ENCODE assay signal across 8 cellular contexts in the genomic region with DNA sequence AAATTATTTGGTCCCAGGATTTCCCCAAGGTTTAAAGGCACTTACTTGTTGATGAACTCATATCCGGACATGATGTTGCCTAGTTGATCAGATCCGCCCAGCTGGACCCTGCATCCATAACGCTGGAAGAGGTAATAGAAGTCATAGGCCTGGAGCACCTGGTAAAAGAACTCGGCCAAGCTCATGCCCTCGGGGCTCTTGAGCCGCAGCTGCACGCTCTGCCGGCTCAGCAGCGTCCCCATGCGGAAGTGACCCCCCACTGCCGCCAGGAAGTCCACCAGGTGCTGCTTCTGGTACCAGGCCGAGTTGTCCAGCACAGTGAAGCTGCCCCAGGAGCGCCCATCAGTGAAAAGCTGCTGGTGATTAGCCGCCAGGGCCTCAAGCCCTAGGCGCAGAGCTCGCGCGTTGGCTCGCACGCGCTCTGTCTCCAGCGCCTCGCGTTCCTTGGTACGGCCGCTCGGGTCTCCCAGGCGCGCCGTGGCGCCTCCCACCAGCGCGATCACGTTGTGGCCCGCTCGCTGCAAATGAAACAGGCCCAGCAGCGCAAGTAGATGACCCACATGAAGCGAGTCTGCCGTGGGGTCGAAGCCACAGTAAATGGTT. TPM values are rescaled to one million over a fixed set of nuclear protein-coding genes. Genes with fewer than 3 reads are reported as not detected.
A peak's percentile ranks its signal among the peaks of the same experiment; 100 is the strongest.
DNase-seq lines count a peak whose midpoint lies in the region; ATAC-seq and TF ChIP-seq lines count a peak whose summit lies in the region.

No MANE protein-coding gene starts in this region.

- peaks cover 6% of the 10 kb centered on the region for H3K79me1 ChIP-seq in mesenchymal stem cell (replicated peaks; ENCODE audit: low read length, poor library complexity, severe bottlenecking)

- H3K36me3 ChIP-seq in BLaER1 (peaks cover 33% of the 10 kb centered on the region), mesenchymal stem cell (ENCODE audit: control insufficient read depth in 1 of 2, insufficient read depth in 2 of 2, low read depth in 1 of 2, low read length in 2 of 2) (peaks cover 12 to 37% of the 10 kb centered on the region in 2 experiments)
- H3K36me3 ChIP-seq in effector memory CD4-positive, alpha-beta T cell (ENCODE audit: control insufficient read depth, insufficient read depth, low read length) = peaks cover 23% of the 10 kb centered on the region

- H3K9me3 Mint-ChIP-seq in activated CD8-positive, alpha-beta T cell treated with anti-CD3 and anti-CD28 coated beads for 36 hours = no peaks in the 10 kb centered on the region

- H3K18ac ChIP-seq in mesenchymal stem cell (ENCODE audit: low read depth in 1 of 2, low read length in 2 of 2) = peak overlapping the region; percentile 90 to 98

- H3K4me2 ChIP-seq in BLaER1 (peak overlapping the region; percentile 90), mesenchymal stem cell (ENCODE audit: low read length, poor library complexity, severe bottlenecking) (peak overlapping the region; percentile 83)

- no peaks in the 10 kb centered on the region for H3K27me3 Mint-ChIP-seq in activated CD8-positive, alpha-beta T cell treated with anti-CD3 and anti-CD28 coated beads for 36 hours

- TF ChIP-seq CTCF in activated CD8-positive, alpha-beta T cell treated with anti-CD3 and anti-CD28 coated beads for 36 hours (IDR thresholded peaks at IDR 0.05) = peak; percentile 81

- under 1% methylated on average over 40 of the region's 40 CpGs for WGBS in mesenchymal stem cell

- peaks cover 28% of the 10 kb centered on the region for H3K36me3 Mint-ChIP-seq in activated CD8-positive, alpha-beta T cell treated with anti-CD3 and anti-CD28 coated beads for 36 hours (ENCODE audit: low read depth)

- H2BK5ac ChIP-seq in mesenchymal stem cell (ENCODE audit: low read depth, low read length, poor library complexity, severe bottlenecking) = peak overlapping the region; percentile 63

- H2AFZ ChIP-seq in mesenchymal stem cell (ENCODE audit: low read depth, low read length) = peak overlapping the region; percentile 6

- H3K27ac ChIP-seq in BLaER1 = peak overlapping the region; percentile 96
- peak overlapping the region; percentile 76 for H3K27ac ChIP-seq in effector memory CD4-positive, alpha-beta T cell (ENCODE audit: insufficient read depth, low read length, poor library complexity, severe bottlenecking)
- peak overlapping the region; percentile 91 for H3K27ac ChIP-seq in mesenchymal stem cell (ENCODE audit: low read length, poor library complexity, severe bottlenecking)

- H3K4me1 ChIP-seq in BLaER1 (peaks cover 22% of the 10 kb centered on the region), mesenchymal stem cell (ENCODE audit: control insufficient read depth, insufficient read depth, low read depth, low read length) (peaks cover 2% of the 10 kb centered on the region)
- peaks cover 11% of the 10 kb centered on the region for H3K4me1 ChIP-seq in effector memory CD4-positive, alpha-beta T cell (ENCODE audit: control insufficient read depth, insufficient read depth, low read length, poor library complexity, severe bottlenecking)

- H3K4me3 ChIP-seq in BLaER1 (peak overlapping the region; percentile 97), mesenchymal stem cell (ENCODE audit: insufficient read depth in 1 of 2, low read depth in 1 of 2, low read length in 2 of 2) (peak overlapping the region; percentile 90 to 98)
- H3K4me3 ChIP-seq in effector memory CD4-positive, alpha-beta T cell (ENCODE audit: insufficient read depth, low read depth, low read length, poor library complexity, severe bottlenecking) = peak overlapping the region; percentile 86

- peak; percentile 78 for ATAC-seq in HG03439 (IDR thresholded peaks at IDR 0.05; ENCODE audit: unreplicated experiment)
- peak; percentile 65 for ATAC-seq in activated CD8-positive, alpha-beta T cell treated with anti-CD3 and anti-CD28 coated beads for 36 hours

- CTCF ChIA-PET in activated CD8-positive, alpha-beta T cell treated with anti-CD3 and anti-CD28 coated beads for 36 hours (lab: Charles Lee) = interaction anchor here (0.6 to 4.7 kb wide), 35 partner anchors 9 to 1280 kb away, joined by 3 to 67 read pairs (median 4); partner anchors contain the start of gene ALG10

- POLR2A ChIA-PET in activated CD8-positive, alpha-beta T cell treated with anti-CD3 and anti-CD28 coated beads for 36 hours (lab: Charles Lee) = interaction anchor here (0.6 to 1.6 kb wide), 8 partner anchors 9 to 1267 kb away, joined by 3 to 5 read pairs (median 3); partner anchors contain the start of gene ALG10

- H3K27ac Mint-ChIP-seq in activated CD8-positive, alpha-beta T cell treated with anti-CD3 and anti-CD28 coated beads for 36 hours = peak overlapping the region; percentile 87

- H3K14ac ChIP-seq in mesenchymal stem cell (ENCODE audit: low read length in 2 of 2) = peak overlapping the region; percentile 77 to 93

- H2BK15ac ChIP-seq in mesenchymal stem cell (ENCODE audit: low read depth, poor library complexity, severe bottlenecking) = peak overlapping the region; percentile 74

- peak overlapping the region; percentile 90 for H3K4me3 Mint-ChIP-seq in activated CD8-positive, alpha-beta T cell treated with anti-CD3 and anti-CD28 coated beads for 36 hours

- H4K91ac ChIP-seq in mesenchymal stem cell (ENCODE audit: low read length) = peak overlapping the region; percentile 96

- H4K20me1 ChIP-seq in BLaER1 = peaks cover 9% of the 10 kb centered on the region; the same call in 1 of the 2 replicates

- no peaks in the 10 kb centered on the region for H3K9me3 ChIP-seq in BLaER1
- no peaks in the 10 kb centered on the region for H3K9me3 ChIP-seq in effector memory CD4-positive, alpha-beta T cell (ENCODE audit: control insufficient read depth, low read length)
- no peaks in the 10 kb centered on the region for H3K9me3 ChIP-seq in mesenchymal stem cell (ENCODE audit: control insufficient read depth, low read length)

- H3K4me1 Mint-ChIP-seq in activated CD8-positive, alpha-beta T cell treated with anti-CD3 and anti-CD28 coated beads for 36 hours (ENCODE audit: low read depth) = peaks cover 18% of the 10 kb centered on the region

- no peak overlapping the region for H2AK5ac ChIP-seq in mesenchymal stem cell (ENCODE audit: low read length, severe bottlenecking)

- intact Hi-C loops in activated CD8-positive, alpha-beta T cell treated with anti-CD3 and anti-CD28 coated beads for 36 hours (cut with micrococcal nuclease) = loop anchor here (5.0 to 10.0 kb wide), 2 partner anchors 162 to 1100 kb away; partner anchors contain the start of gene ETFBKMT

- DNase-seq in GM19238 (ENCODE audit: insufficient read length, low spot score) (peak; percentile 27), NCI-H69 (lab: John Stamatoyannopoulos, UW) (peak; percentile 87), mesenchymal stem cell (peak; percentile 89)
- DNase-seq in activated CD8-positive, alpha-beta T cell treated with anti-CD3 and anti-CD28 coated beads for 36 hours = peak; percentile 79
- peak; percentile 26 to 59 (median 33) for DNase-seq in effector memory CD4-positive, alpha-beta T cell
- DNase-seq in stimulated activated CD8-positive, alpha-beta memory T cell treated with anti-CD3 and anti-CD28 coated beads, Interleukin-15, amount 100 ng/mL, for 1 hour (ENCODE audit: low read depth) = peak; percentile 25

- H4K8ac ChIP-seq in mesenchymal stem cell (ENCODE audit: low read length) = peak overlapping the region; percentile 98

- no peaks in the 10 kb centered on the region for H3K27me3 ChIP-seq in BLaER1
- H3K27me3 ChIP-seq in effector memory CD4-positive, alpha-beta T cell (replicated peaks; ENCODE audit: control insufficient read depth, insufficient read depth, low read length, poor library complexity, severe bottlenecking) = no peaks in the 10 kb centered on the region
- no peaks in the 10 kb centered on the region for H3K27me3 ChIP-seq in mesenchymal stem cell (ENCODE audit: control insufficient read depth in 1 of 2, insufficient read depth in 1 of 2, low read length in 2 of 2)

- peak overlapping the region in 1 of 2 experiments; percentile 62 for H3K23ac ChIP-seq in mesenchymal stem cell (ENCODE audit: low read length in 2 of 2)

- H2BK12ac ChIP-seq in mesenchymal stem cell (ENCODE audit: low read length in 2 of 2) = peak overlapping the region in 1 of 2 experiments; percentile 8

- peak overlapping the region; percentile 92 for H2BK120ac ChIP-seq in mesenchymal stem cell (ENCODE audit: low read depth, low read length)

- peak overlapping the region; percentile 88 to 95 for H3K4ac ChIP-seq in mesenchymal stem cell (ENCODE audit: low read depth in 1 of 2, low read length in 2 of 2)

- H3K9ac ChIP-seq in BLaER1 (peak overlapping the region; percentile 96), mesenchymal stem cell (ENCODE audit: low read length) (peak overlapping the region; percentile 93)

RNA-seq across cellular contexts. Expression of gene YARS2, which starts 0.5 kb away (rescaled TPM):
- total RNA-seq in activated CD8-positive, alpha-beta T cell treated with anti-CD3 and anti-CD28 coated beads for 36 hours = 10 to 100 TPM; 29.3 to 31.8 TPM
- 15.7 TPM for polyA plus RNA-seq in mesenchymal stem cell (2013, experiment 1 of 2)
- 18.2 TPM for polyA plus RNA-seq in mesenchymal stem cell (2013, experiment 2 of 2)

Comparison
In these comparisons a context has a peak if more than half of its experiments do, and no peak if none do; other contexts are left out.
1. Peak in every context shown above with its lines: DNase-seq, ATAC-seq, H3K4me3 ChIP-seq and H3K27ac ChIP-seq.
2. DNase-seq: peak in every context shown above with its lines; median percentile 89 in mesenchymal stem cell; 87 in NCI-H69; 79 in activated CD8-positive, alpha-beta T cell treated with anti-CD3 and anti-CD28 coated beads for 36 hours; 33 in effector memory CD4-positive, alpha-beta T cell; 27 in GM19238; 25 in stimulated activated CD8-positive, alpha-beta memory T cell treated with anti-CD3 and anti-CD28 coated beads, Interleukin-15, amount 100 ng/mL, for 1 hour.